7 cellular contexts compared by ENCODE assay signal in genomic region chr13:28100149-28101121, GRCh38. TPM values are rescaled to one million over a fixed set of nuclear protein-coding genes. Genes with fewer than 3 reads are reported as not detected.
DNase-seq lines count a peak whose midpoint lies in the region; ATAC-seq and TF ChIP-seq lines count a peak whose summit lies in the region.

TSS of gene FLT3 (minus strand) at chr13:28100576. CDS start at chr13:28100510, 66 bp downstream.

- no peak within 1 kb of the TSS for H2AFZ ChIP-seq in OCI-LY7 (ENCODE audit: low read length)

- no peaks in the 10 kb centered on the region for H3K79me2 ChIP-seq in OCI-LY7 (ENCODE audit: insufficient read depth, low read depth, low read length)

- H4K20me1 ChIP-seq in OCI-LY7 (ENCODE audit: insufficient read depth, low read length), result no peaks in the 10 kb centered on the region

- DNase-seq in RPMI8226 (peak; percentile 80), T47D (ENCODE audit: low read depth in 1 of 2, low spot score in 1 of 2) (peak; percentile 37 to 55), kidney glomerular epithelial cell (lab: John Stamatoyannopoulos, UW) (peak; percentile 23), OCI-LY7 (ENCODE audit: low spot score) (no peak)
- peak; percentile 19 for DNase-seq in stimulated activated CD4-positive, alpha-beta T cell treated with anti-CD3 and anti-CD28 coated beads, Interleukin-4, amount 100 ng/mL, for 1 hour

- H3K4me2 ChIP-seq in OCI-LY7 (ENCODE audit: low read length), result no peak within 1 kb of the TSS

- H3K4me3 ChIP-seq in GM12875 (ENCODE audit: low read depth, low read length), result peak within 1 kb of the TSS; percentile 47
- no peak within 1 kb of the TSS for H3K4me3 ChIP-seq in OCI-LY7 (ENCODE audit: low read depth, low read length, poor library complexity, severe bottlenecking)

- intact Hi-C loops in OCI-LY7 (cut with micrococcal nuclease; ENCODE audit: unreplicated experiment), result no loop called here

- H3K4me1 ChIP-seq in OCI-LY7 (ENCODE audit: insufficient read depth, low read length, poor library complexity, severe bottlenecking), result no peaks in the 10 kb centered on the region

- CTCF ChIA-PET in OCI-LY7 (lab: Charles Lee; ENCODE audit: unreplicated experiment), result no interaction called here

- H3K36me3 ChIP-seq in OCI-LY7 (ENCODE audit: insufficient read depth, low read length), result no peaks in the 10 kb centered on the region

- no TSS peak for BruUV-seq in OCI-LY7 (replicated peaks; lab: Mats Ljungman, UMichigan)

- no peak for TF ChIP-seq CTCF in GM12875 (IDR thresholded peaks at IDR 0.05; ENCODE audit: borderline replicate concordance, insufficient read depth, low read depth, low read length)
- no peak for TF ChIP-seq CTCF in OCI-LY7 (conservative IDR thresholded peaks at IDR 0.05; ENCODE audit: low read length)

- H3K27ac ChIP-seq in OCI-LY7 (ENCODE audit: low read depth, low read length, poor library complexity, severe bottlenecking), result no peak within 1 kb of the TSS

- ATAC-seq in HG03039 (IDR thresholded peaks at IDR 0.05; ENCODE audit: unreplicated experiment), result peak; percentile 61

- no peaks in the 10 kb centered on the region for H3K9me2 ChIP-seq in OCI-LY7 (ENCODE audit: insufficient read depth, low read length)

- H3K9me3 ChIP-seq in OCI-LY7 (ENCODE audit: low read length), result no peaks in the 10 kb centered on the region

- POLR2A ChIA-PET in OCI-LY7 (lab: Charles Lee), result no interaction called here

- in situ Hi-C loops in T47D (cut with HindIII; ENCODE audit: low pct_unique_long_range_greater_than_20kb, low sequenced_read_pairs), result no loop called here

RNA-seq across cellular contexts. Expression of gene FLT3, which starts in this region (rescaled TPM):
- total RNA-seq in OCI-LY7 (2014; rRNA removed; shearing (Covaris generic)), result not detected in 2 replicates
- not detected in 2 replicates for total RNA-seq in OCI-LY7 (2022)
